Comparison of ENCODE assay signal across 13 cellular contexts in genomic region chr6:147974376-147974775, GRCh38.
DNase-seq lines count a peak whose midpoint lies in the region; ATAC-seq and TF ChIP-seq lines count a peak whose summit lies in the region.
"Had no signal": no experiment of that assay in that cellular context is flagged by ENCODE, and none has a peak within 500 bp of the region (broad histone marks: within the 10 kb centered on the region; RNA-seq: fewer than 3 reads in every experiment).

No MANE protein-coding gene starts in this region.

- no peaks in the 10 kb centered on the region for H3K9me3 Mint-ChIP-seq in activated T-cell treated with anti-CD3 and anti-CD28 coated beads, Interleukin-2, amount 50 U/mL, for 24 hours
- H3K9me3 Mint-ChIP-seq: activated naive CD8-positive, alpha-beta T cell treated with anti-CD3 and anti-CD28 coated beads, Interleukin-2, amount 10 ng/mL, durations not matched to agents 7 days and 5 days had no signal

- peak; percentile 25 for DNase-seq in Ammon's horn (ENCODE audit: low spot score)
- peak; percentile 75 for DNase-seq in M059J (ENCODE audit: low read depth)
- peak; percentile 82 for DNase-seq in mammary epithelial cell
- peak; percentile 78 for DNase-seq in mesendoderm
- DNase-seq in D341Med (ENCODE audit: low spot score), result no peak
- no peak for DNase-seq in NOMO-1 (lab: John Stamatoyannopoulos, UW; ENCODE audit: unreplicated experiment in 2 of 2)
- no peak for DNase-seq in activated T-cell treated with anti-CD3 and anti-CD28 coated beads, Interleukin-2, amount 50 U/mL, for 24 hours
- DNase-seq in T-helper 17 cell, result no peak
- DNase-seq: activated CD8-positive, alpha-beta memory T cell treated with anti-CD3 and anti-CD28 coated beads, Interleukin-2, amount 10 ng/mL, durations not matched to agents 7 days and 5 days; activated naive CD8-positive, alpha-beta T cell treated with anti-CD3 and anti-CD28 coated beads, Interleukin-2, amount 10 ng/mL, durations not matched to agents 7 days and 5 days; heart left ventricle; occipital lobe had no signal

- H3K79me2 ChIP-seq in mammary epithelial cell (ENCODE audit: insufficient read depth, low read length) (no peaks in the 10 kb centered on the region), mesendoderm (ENCODE audit: control insufficient read depth, insufficient read depth, low read length) (no peaks in the 10 kb centered on the region)

- no peak overlapping the region for H3K27ac Mint-ChIP-seq in activated T-cell treated with anti-CD3 and anti-CD28 coated beads, Interleukin-2, amount 50 U/mL, for 24 hours
- no peak overlapping the region for H3K27ac Mint-ChIP-seq in T-helper 17 cell
- H3K27ac Mint-ChIP-seq: activated CD8-positive, alpha-beta memory T cell treated with anti-CD3 and anti-CD28 coated beads, Interleukin-2, amount 10 ng/mL, durations not matched to agents 7 days and 5 days; activated naive CD8-positive, alpha-beta T cell treated with anti-CD3 and anti-CD28 coated beads, Interleukin-2, amount 10 ng/mL, durations not matched to agents 7 days and 5 days had no signal

- H3K4me1 ChIP-seq in mammary epithelial cell (ENCODE audit: insufficient read depth, low read length) (peaks cover 13% of the 10 kb centered on the region), mesendoderm (ENCODE audit: control insufficient read depth, low read depth, low read length) (peaks cover 3% of the 10 kb centered on the region)
- H3K4me1 ChIP-seq: BLaER1, heart left ventricle had no signal

- 58% methylated on average over 4 of the region's 4 CpGs for WGBS in mammary epithelial cell (ENCODE audit: low coverage, missing lambda C conversion rate)
- no CpG with 5 or more reads among the region's 4 CpGs for WGBS in mesendoderm (ENCODE audit: extremely low coverage, insufficient coverage, low lambda C conversion rate)

- no peak overlapping the region for H2BK15ac ChIP-seq in mesendoderm (replicated peaks; ENCODE audit: low read depth)

- no peak overlapping the region for H2BK120ac ChIP-seq in mesendoderm (ENCODE audit: low read depth, low read length)

- H3K4ac ChIP-seq in mesendoderm (ENCODE audit: low read depth, low read length), result no peak overlapping the region

- H3K4me2 ChIP-seq in mammary epithelial cell (ENCODE audit: insufficient read depth, low read depth, low read length), result peak overlapping the region; percentile 34
- H3K4me2 ChIP-seq in mesendoderm (ENCODE audit: low read length), result no peak overlapping the region
- H3K4me2 ChIP-seq: BLaER1 had no signal

- H2BK5ac ChIP-seq in mesendoderm (ENCODE audit: low read length), result no peak overlapping the region

- H3K36me3 ChIP-seq in mammary epithelial cell (ENCODE audit: insufficient read depth, low read length), result no peaks in the 10 kb centered on the region
- H3K36me3 ChIP-seq in mesendoderm (ENCODE audit: control insufficient read depth, insufficient read depth, low read length), result no peaks in the 10 kb centered on the region
- H3K36me3 ChIP-seq: BLaER1, heart left ventricle had no signal

- in situ Hi-C loops in mammary epithelial cell (cut with MboI; ENCODE audit: low sequenced_read_pairs in 2 of 2), result loop anchor here in 1 of 2 donors (25.0 kb wide), 1 partner anchor 462 kb away; the partner anchor contains the start of gene SAMD5

- H3K27ac ChIP-seq in mammary epithelial cell (ENCODE audit: insufficient read depth, low read depth, low read length) (no peak overlapping the region), mesendoderm (ENCODE audit: low read depth, low read length) (no peak overlapping the region)
- H3K27ac ChIP-seq: BLaER1, heart left ventricle had no signal

- no peaks in the 10 kb centered on the region for H3K36me3 Mint-ChIP-seq in activated T-cell treated with anti-CD3 and anti-CD28 coated beads, Interleukin-2, amount 50 U/mL, for 24 hours (ENCODE audit: low read depth)
- no peaks in the 10 kb centered on the region for H3K36me3 Mint-ChIP-seq in T-helper 17 cell (ENCODE audit: low read depth)
- H3K36me3 Mint-ChIP-seq: activated CD8-positive, alpha-beta memory T cell treated with anti-CD3 and anti-CD28 coated beads, Interleukin-2, amount 10 ng/mL, durations not matched to agents 7 days and 5 days; activated naive CD8-positive, alpha-beta T cell treated with anti-CD3 and anti-CD28 coated beads, Interleukin-2, amount 10 ng/mL, durations not matched to agents 7 days and 5 days had no signal

- H3K9ac ChIP-seq in mammary epithelial cell (ENCODE audit: insufficient read depth, low read length), result no peak overlapping the region
- H3K9ac ChIP-seq in mesendoderm (ENCODE audit: low read length), result no peak overlapping the region
- H3K9ac ChIP-seq: BLaER1 had no signal

- H3K56ac ChIP-seq in mesendoderm (ENCODE audit: low read length), result no peak overlapping the region

- no peaks in the 10 kb centered on the region for H3K4me1 Mint-ChIP-seq in activated T-cell treated with anti-CD3 and anti-CD28 coated beads, Interleukin-2, amount 50 U/mL, for 24 hours (ENCODE audit: low read depth)
- no peaks in the 10 kb centered on the region for H3K4me1 Mint-ChIP-seq in T-helper 17 cell
- H3K4me1 Mint-ChIP-seq: activated CD8-positive, alpha-beta memory T cell treated with anti-CD3 and anti-CD28 coated beads, Interleukin-2, amount 10 ng/mL, durations not matched to agents 7 days and 5 days; activated naive CD8-positive, alpha-beta T cell treated with anti-CD3 and anti-CD28 coated beads, Interleukin-2, amount 10 ng/mL, durations not matched to agents 7 days and 5 days had no signal

- no peaks in the 10 kb centered on the region for H3K27me3 ChIP-seq in mammary epithelial cell (ENCODE audit: insufficient read depth, low read length)
- H3K27me3 ChIP-seq in mesendoderm (ENCODE audit: insufficient read depth, low read length, poor library complexity), result no peaks in the 10 kb centered on the region
- H3K27me3 ChIP-seq: BLaER1, heart left ventricle had no signal

- H2AK5ac ChIP-seq in mesendoderm (ENCODE audit: low read length), result no peak overlapping the region

- H4K8ac ChIP-seq in mesendoderm (ENCODE audit: low read depth, low read length), result no peak overlapping the region

- H3K9me3 ChIP-seq in mammary epithelial cell (replicated peaks; ENCODE audit: insufficient read depth, low read length) (no peaks in the 10 kb centered on the region), T-helper 17 cell (ENCODE audit: control insufficient read depth, low read length, poor library complexity, severe bottlenecking) (no peaks in the 10 kb centered on the region)
- H3K9me3 ChIP-seq: BLaER1 had no signal

- H3K23ac ChIP-seq in mesendoderm (ENCODE audit: low read length), result no peak overlapping the region

- intact Hi-C loops in mammary epithelial cell (cut with micrococcal nuclease), result loop anchor here (5.0 to 10.0 kb wide), 2 partner anchors 300 to 592 kb away; no protein-coding TSS in a partner anchor

- H2AFZ ChIP-seq in mammary epithelial cell (ENCODE audit: low read depth, low read length), result peak overlapping the region; percentile 27

- H4K5ac ChIP-seq in mesendoderm (ENCODE audit: low read length), result no peak overlapping the region

- H4K20me1 ChIP-seq in mammary epithelial cell (ENCODE audit: insufficient read depth, low read length), result no peaks in the 10 kb centered on the region
- H4K20me1 ChIP-seq: BLaER1 had no signal

- CTCF ChIA-PET in mammary epithelial cell (lab: Charles Lee; ENCODE audit: low non-redundant PET), result interaction anchor here (0.6 kb wide), 1 partner anchor 1933 kb away, joined by 7 read pairs; no protein-coding TSS in a partner anchor

- no peak overlapping the region for H3K18ac ChIP-seq in mesendoderm (ENCODE audit: low read length)

- H3K4me3 ChIP-seq in mammary epithelial cell (replicated peaks in 1 of 3; ENCODE audit: insufficient read depth in 1 of 3, low read depth in 2 of 3, low read length in 3 of 3), result no peak overlapping the region
- H3K4me3 ChIP-seq in mesendoderm (ENCODE audit: low read length), result no peak overlapping the region
- H3K4me3 ChIP-seq: BLaER1, heart left ventricle had no signal

- TF ChIP-seq CTCF in mammary epithelial cell (conservative IDR thresholded peaks at IDR 0.05 in 1 of 2, IDR thresholded peaks at IDR 0.05 in 1 of 2; ENCODE audit: extremely low read depth in 1 of 2, insufficient read depth in 1 of 2, low read depth in 1 of 2, low read length in 2 of 2), result no peak

- no peak for ATAC-seq in T-helper 17 cell
- ATAC-seq: activated CD8-positive, alpha-beta memory T cell treated with anti-CD3 and anti-CD28 coated beads, Interleukin-2, amount 10 ng/mL, durations not matched to agents 7 days and 5 days; heart left ventricle had no signal

- H3K27me3 Mint-ChIP-seq in activated T-cell treated with anti-CD3 and anti-CD28 coated beads, Interleukin-2, amount 50 U/mL, for 24 hours, result no peaks in the 10 kb centered on the region
- no peaks in the 10 kb centered on the region for H3K27me3 Mint-ChIP-seq in T-helper 17 cell
- H3K27me3 Mint-ChIP-seq: activated CD8-positive, alpha-beta memory T cell treated with anti-CD3 and anti-CD28 coated beads, Interleukin-2, amount 10 ng/mL, durations not matched to agents 7 days and 5 days; activated naive CD8-positive, alpha-beta T cell treated with anti-CD3 and anti-CD28 coated beads, Interleukin-2, amount 10 ng/mL, durations not matched to agents 7 days and 5 days had no signal

- H3K79me1 ChIP-seq in mesendoderm (ENCODE audit: low read length), result no peaks in the 10 kb centered on the region

- dilution Hi-C loops in mammary epithelial cell (cut with HindIII; ENCODE audit: low sequenced_read_pairs), result loop anchor here (5.0 kb wide), 1 partner anchor 37 kb away; no protein-coding TSS in a partner anchor

- BruUV-seq in mammary epithelial cell (replicated peaks; lab: Mats Ljungman, UMichigan), result no TSS peak

- no peak overlapping the region for H3K4me3 Mint-ChIP-seq in activated T-cell treated with anti-CD3 and anti-CD28 coated beads, Interleukin-2, amount 50 U/mL, for 24 hours
- H3K4me3 Mint-ChIP-seq in T-helper 17 cell, result no peak overlapping the region
- H3K4me3 Mint-ChIP-seq: activated CD8-positive, alpha-beta memory T cell treated with anti-CD3 and anti-CD28 coated beads, Interleukin-2, amount 10 ng/mL, durations not matched to agents 7 days and 5 days; activated naive CD8-positive, alpha-beta T cell treated with anti-CD3 and anti-CD28 coated beads, Interleukin-2, amount 10 ng/mL, durations not matched to agents 7 days and 5 days had no signal

Comparison
In these comparisons a context has a peak if more than half of its experiments do, and no peak if none do; other contexts are left out.
1. DNase-seq: peak in Ammon's horn (single experiment), M059J (single experiment), mammary epithelial cell (single experiment) and mesendoderm (single experiment); none in D341Med (single experiment), NOMO-1 (0 of 2), activated T-cell treated with anti-CD3 and anti-CD28 coated beads, Interleukin-2, amount 50 U/mL, for 24 hours (single experiment) and T-helper 17 cell (0 of 3).